Comparison of ENCODE assay signal across 10 cellular contexts in the genomic region with DNA sequence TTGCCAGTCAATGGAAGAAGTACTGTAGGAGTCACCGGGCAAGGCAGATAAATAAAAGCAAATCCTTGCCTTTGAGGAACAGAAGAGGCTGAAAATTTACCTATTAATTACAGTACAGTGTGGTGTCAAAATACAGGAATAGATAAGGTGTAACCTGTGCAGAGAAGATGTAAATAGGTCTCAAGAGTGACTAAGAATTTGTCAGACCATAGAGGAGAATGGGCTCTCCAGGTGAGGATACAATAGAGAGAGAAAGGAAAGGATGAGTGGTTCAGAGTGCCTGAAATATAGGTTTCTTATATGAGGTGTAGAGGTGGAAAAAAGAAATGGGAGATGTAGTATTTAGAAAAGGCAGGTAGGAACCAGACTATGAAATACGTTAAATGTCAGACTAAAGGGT. TPM values are rescaled to one million over a fixed set of nuclear protein-coding genes. Genes with fewer than 3 reads are reported as not detected.
DNase-seq lines count a peak whose midpoint lies in the region; ATAC-seq and TF ChIP-seq lines count a peak whose summit lies in the region.
"Had no signal": no experiment of that assay in that cellular context is flagged by ENCODE, and none has a peak within 500 bp of the region (broad histone marks: within the 10 kb centered on the region; RNA-seq: fewer than 3 reads in every experiment).

No MANE protein-coding gene starts in this region.

- H3K9me3 Mint-ChIP-seq in activated naive CD4-positive, alpha-beta T cell treated with anti-CD3 and anti-CD28 coated beads, Interleukin-2, amount 10 ng/mL, durations not matched to agents 7 days and 5 days, result peaks cover 6% of the 10 kb centered on the region
- H3K9me3 Mint-ChIP-seq in activated naive CD8-positive, alpha-beta T cell treated with anti-CD3 and anti-CD28 coated beads, Interleukin-2, amount 10 ng/mL, durations not matched to agents 7 days and 5 days, result peaks cover 2% of the 10 kb centered on the region
- peaks cover 2% of the 10 kb centered on the region for H3K9me3 Mint-ChIP-seq in stimulated activated memory B cell treated with anti-CD40 and anti-IgM and Interleukin-4, amounts not matched to agents 10 μg/mL and 1 μg/mL and 100 μg/mL, for 72 hours

- no peaks in the 10 kb centered on the region for H3K27me3 ChIP-seq in iPS-20b (ENCODE audit: insufficient read depth, low read length)

- H3K27ac Mint-ChIP-seq in activated naive CD4-positive, alpha-beta T cell treated with anti-CD3 and anti-CD28 coated beads, Interleukin-2, amount 10 ng/mL, durations not matched to agents 7 days and 5 days, result no peak overlapping the region
- no peak overlapping the region for H3K27ac Mint-ChIP-seq in activated naive CD8-positive, alpha-beta T cell treated with anti-CD3 and anti-CD28 coated beads, Interleukin-2, amount 10 ng/mL, durations not matched to agents 7 days and 5 days
- peak overlapping the region; percentile 71 for H3K27ac Mint-ChIP-seq in stimulated activated memory B cell treated with anti-CD40 and anti-IgM and Interleukin-4, amounts not matched to agents 10 μg/mL and 1 μg/mL and 100 μg/mL, for 72 hours

- peak overlapping the region; percentile 88 for H3K4me3 Mint-ChIP-seq in activated naive CD4-positive, alpha-beta T cell treated with anti-CD3 and anti-CD28 coated beads, Interleukin-2, amount 10 ng/mL, durations not matched to agents 7 days and 5 days
- H3K4me3 Mint-ChIP-seq in activated naive CD8-positive, alpha-beta T cell treated with anti-CD3 and anti-CD28 coated beads, Interleukin-2, amount 10 ng/mL, durations not matched to agents 7 days and 5 days, result peak overlapping the region; percentile 90
- H3K4me3 Mint-ChIP-seq in stimulated activated memory B cell treated with anti-CD40 and anti-IgM and Interleukin-4, amounts not matched to agents 10 μg/mL and 1 μg/mL and 100 μg/mL, for 72 hours, result peak overlapping the region; percentile 95

- peaks cover 28% of the 10 kb centered on the region for H3K4me1 Mint-ChIP-seq in activated naive CD4-positive, alpha-beta T cell treated with anti-CD3 and anti-CD28 coated beads, Interleukin-2, amount 10 ng/mL, durations not matched to agents 7 days and 5 days
- peaks cover 5% of the 10 kb centered on the region for H3K4me1 Mint-ChIP-seq in activated naive CD8-positive, alpha-beta T cell treated with anti-CD3 and anti-CD28 coated beads, Interleukin-2, amount 10 ng/mL, durations not matched to agents 7 days and 5 days
- peaks cover 10% of the 10 kb centered on the region for H3K4me1 Mint-ChIP-seq in stimulated activated memory B cell treated with anti-CD40 and anti-IgM and Interleukin-4, amounts not matched to agents 10 μg/mL and 1 μg/mL and 100 μg/mL, for 72 hours

- CTCF ChIA-PET in activated naive CD4-positive, alpha-beta T cell treated with anti-CD3 and anti-CD28 coated beads, Interleukin-2, amount 10 ng/mL, durations not matched to agents 7 days and 5 days (lab: Charles Lee), result no interaction called here

- H3K36me3 Mint-ChIP-seq in activated naive CD4-positive, alpha-beta T cell treated with anti-CD3 and anti-CD28 coated beads, Interleukin-2, amount 10 ng/mL, durations not matched to agents 7 days and 5 days, result peaks cover 11% of the 10 kb centered on the region
- H3K36me3 Mint-ChIP-seq in activated naive CD8-positive, alpha-beta T cell treated with anti-CD3 and anti-CD28 coated beads, Interleukin-2, amount 10 ng/mL, durations not matched to agents 7 days and 5 days, result peaks cover 8% of the 10 kb centered on the region
- H3K36me3 Mint-ChIP-seq in stimulated activated memory B cell treated with anti-CD40 and anti-IgM and Interleukin-4, amounts not matched to agents 10 μg/mL and 1 μg/mL and 100 μg/mL, for 72 hours, result peaks cover 3% of the 10 kb centered on the region

- POLR2A ChIA-PET in activated naive CD8-positive, alpha-beta T cell treated with anti-CD3 and anti-CD28 coated beads, Interleukin-2, amount 10 ng/mL, durations not matched to agents 7 days and 5 days (lab: Charles Lee), result interaction anchor here (0.5 kb wide), 1 partner anchor 549 kb away, joined by 3 read pairs; no protein-coding TSS in a partner anchor

- H3K9me3 ChIP-seq in iPS-20b (ENCODE audit: insufficient read depth, low read depth, low read length), result no peaks in the 10 kb centered on the region

- H3K9ac ChIP-seq in iPS-20b (ENCODE audit: low read depth, low read length), result peak overlapping the region; percentile 94; the same call in 1 of the 2 replicates
- H3K9ac ChIP-seq: parathyroid adenoma had no signal

- no peaks in the 10 kb centered on the region for H3K27me3 Mint-ChIP-seq in activated naive CD4-positive, alpha-beta T cell treated with anti-CD3 and anti-CD28 coated beads, Interleukin-2, amount 10 ng/mL, durations not matched to agents 7 days and 5 days
- no peaks in the 10 kb centered on the region for H3K27me3 Mint-ChIP-seq in activated naive CD8-positive, alpha-beta T cell treated with anti-CD3 and anti-CD28 coated beads, Interleukin-2, amount 10 ng/mL, durations not matched to agents 7 days and 5 days
- no peaks in the 10 kb centered on the region for H3K27me3 Mint-ChIP-seq in stimulated activated memory B cell treated with anti-CD40 and anti-IgM and Interleukin-4, amounts not matched to agents 10 μg/mL and 1 μg/mL and 100 μg/mL, for 72 hours

- H3K36me3 ChIP-seq in iPS-20b (ENCODE audit: insufficient read depth, low read depth, low read length), result no peaks in the 10 kb centered on the region

- no peak for TF ChIP-seq CTCF in GM13976 (IDR thresholded peaks at IDR 0.05; ENCODE audit: borderline replicate concordance, control extremely low read depth, extremely low read depth, insufficient read depth, missing control alignments)

- ATAC-seq in activated naive CD8-positive, alpha-beta T cell treated with anti-CD3 and anti-CD28 coated beads, Interleukin-2, amount 10 ng/mL, durations not matched to agents 7 days and 5 days (ENCODE audit: low read depth), result no peak
- no peak for ATAC-seq in stimulated activated memory B cell treated with anti-CD40 and anti-IgM and Interleukin-4, amounts not matched to agents 10 μg/mL and 1 μg/mL and 100 μg/mL, for 72 hours
- no peak for ATAC-seq in GM19035 (IDR thresholded peaks at IDR 0.05; ENCODE audit: unreplicated experiment)

- no peak overlapping the region for H3K27ac ChIP-seq in iPS-20b (ENCODE audit: low read length)
- H3K27ac ChIP-seq: parathyroid adenoma had no signal

- no peaks in the 10 kb centered on the region; the same call in 1 of the 2 replicates for H3K4me1 ChIP-seq in iPS-20b (ENCODE audit: insufficient read depth, low read length)

- H3K4me3 ChIP-seq in iPS-20b (ENCODE audit: low read length), result peak overlapping the region; percentile 96; the same call in 1 of the 2 replicates
- H3K4me3 ChIP-seq: K562 had no signal

- in situ Hi-C loops in GM13976 (cut with MboI; ENCODE audit: low sequenced_read_pairs, unreplicated experiment), result no loop called here

- DNase-seq in activated naive CD4-positive, alpha-beta T cell treated with anti-CD3 and anti-CD28 coated beads, Interleukin-2, amount 10 ng/mL, durations not matched to agents 7 days and 5 days, result no peak
- no peak for DNase-seq in activated naive CD4-positive, alpha-beta T cell (lab: John Stamatoyannopoulos, UW)
- no peak for DNase-seq in activated naive CD8-positive, alpha-beta T cell treated with anti-CD3 and anti-CD28 coated beads, Interleukin-2, amount 10 ng/mL, durations not matched to agents 7 days and 5 days
- no peak for DNase-seq in GM13976 (ENCODE audit: low spot score)
- no peak for DNase-seq in stimulated activated CD4-positive, alpha-beta T cell treated with anti-CD3 and anti-CD28 coated beads, Interleukin-4, amount 100 ng/mL, for 4 hours

RNA-seq across cellular contexts. Expression of a gene that starts 0.8 kb away (rescaled TPM):
- 10 to 100 TPM; 13.0 to 17.3 TPM for total RNA-seq in activated naive CD8-positive, alpha-beta T cell treated with anti-CD3 and anti-CD28 coated beads, Interleukin-2, amount 10 ng/mL, durations not matched to agents 7 days and 5 days

RNA-seq across cellular contexts. Expression of a gene that starts 57.6 kb away (rescaled TPM):
- 1 to 10 TPM; 2.4 to 3.1 TPM for total RNA-seq in activated naive CD8-positive, alpha-beta T cell treated with anti-CD3 and anti-CD28 coated beads, Interleukin-2, amount 10 ng/mL, durations not matched to agents 7 days and 5 days
